Comparison of ENCODE assay signal across 1 cellular context in the genomic region with DNA sequence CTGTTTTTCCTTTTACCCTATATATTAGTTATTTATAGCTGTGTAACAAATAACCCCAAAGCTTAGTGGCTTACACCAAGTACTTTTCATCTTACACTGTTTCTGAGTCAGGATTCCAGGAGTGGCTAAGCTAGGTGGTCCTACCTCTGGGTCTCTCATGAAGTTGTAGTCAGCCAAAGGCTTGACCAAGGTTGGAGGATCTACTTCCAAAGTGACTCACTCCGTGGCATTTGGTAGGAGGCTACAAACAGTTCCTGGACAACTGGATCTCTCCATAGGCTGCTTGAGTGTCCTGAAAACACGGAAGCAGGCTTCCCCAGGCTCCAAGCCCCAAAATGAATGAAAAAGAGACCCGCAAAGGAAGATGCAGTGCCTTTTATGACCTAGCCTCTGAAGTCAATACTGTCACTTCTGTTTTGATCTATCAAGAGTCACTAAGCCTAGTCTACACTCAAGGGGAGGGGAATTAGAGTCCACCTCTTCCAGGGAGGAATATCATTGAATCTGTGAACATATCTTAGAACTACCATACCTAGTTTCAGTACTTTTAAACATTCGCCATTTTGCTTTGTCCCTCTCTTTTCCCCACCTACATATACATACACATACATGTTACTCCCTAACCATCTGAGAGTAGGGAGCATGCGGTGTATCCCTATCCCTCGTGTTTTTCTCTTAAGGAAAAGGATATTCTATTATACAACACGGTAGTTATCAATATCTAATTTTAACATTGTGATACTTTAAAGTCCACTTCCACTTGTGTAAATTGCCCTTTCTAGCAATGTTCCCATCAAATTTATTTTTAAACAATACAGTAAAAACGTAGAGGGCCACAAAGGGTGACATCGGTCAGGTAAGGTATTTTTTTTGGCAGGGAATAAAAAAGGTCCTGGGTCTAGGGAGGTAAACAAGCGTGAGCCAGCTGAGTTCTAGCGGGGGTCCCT.
TF ChIP-seq lines count a peak whose summit lies in the region.

No MANE protein-coding gene starts in this region.

TF ChIP-seq in HepG2, 621 proteins besides CTCF, POLR2A, EP300 and RAD21 (continued from another document):
- no peak for TF ChIP-seq MYC (CRISPR knock-in tag; IDR thresholded peaks at IDR 0.05; ENCODE audit: borderline replicate concordance)
- TF ChIP-seq NAIF1 (CRISPR knock-in tag; IDR thresholded peaks at IDR 0.05; ENCODE audit: borderline replicate concordance): 0 out of 2 replicates have a peak, but pooled peaks have one; percentile 32
- no peak for TF ChIP-seq ZNF207 (IDR thresholded peaks at IDR 0.05; ENCODE audit: borderline replicate concordance)
- TF ChIP-seq ZNF160 (CRISPR knock-in tag; IDR thresholded peaks at IDR 0.05): no peak
- TF ChIP-seq REL (CRISPR knock-in tag; conservative IDR thresholded peaks at IDR 0.05): no peak
- TF ChIP-seq ZNF652 (CRISPR knock-in tag; IDR thresholded peaks at IDR 0.05; ENCODE audit: borderline replicate concordance, low read depth): no peak
- no peak for TF ChIP-seq MTF1 (CRISPR knock-in tag; IDR thresholded peaks at IDR 0.05)
- peak; percentile 93 for TF ChIP-seq RBAK (CRISPR knock-in tag; IDR thresholded peaks at IDR 0.05)
- TF ChIP-seq, protein P1, sequence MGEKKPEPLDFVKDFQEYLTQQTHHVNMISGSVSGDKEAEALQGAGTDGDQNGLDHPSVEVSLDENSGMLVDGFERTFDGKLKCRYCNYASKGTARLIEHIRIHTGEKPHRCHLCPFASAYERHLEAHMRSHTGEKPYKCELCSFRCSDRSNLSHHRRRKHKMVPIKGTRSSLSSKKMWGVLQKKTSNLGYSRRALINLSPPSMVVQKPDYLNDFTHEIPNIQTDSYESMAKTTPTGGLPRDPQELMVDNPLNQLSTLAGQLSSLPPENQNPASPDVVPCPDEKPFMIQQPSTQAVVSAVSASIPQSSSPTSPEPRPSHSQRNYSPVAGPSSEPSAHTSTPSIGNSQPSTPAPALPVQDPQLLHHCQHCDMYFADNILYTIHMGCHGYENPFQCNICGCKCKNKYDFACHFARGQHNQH (CRISPR knock-in tag; IDR thresholded peaks at IDR 0.05): no peak
- TF ChIP-seq, protein P2, sequence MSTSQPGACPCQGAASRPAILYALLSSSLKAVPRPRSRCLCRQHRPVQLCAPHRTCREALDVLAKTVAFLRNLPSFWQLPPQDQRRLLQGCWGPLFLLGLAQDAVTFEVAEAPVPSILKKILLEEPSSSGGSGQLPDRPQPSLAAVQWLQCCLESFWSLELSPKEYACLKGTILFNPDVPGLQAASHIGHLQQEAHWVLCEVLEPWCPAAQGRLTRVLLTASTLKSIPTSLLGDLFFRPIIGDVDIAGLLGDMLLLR (CRISPR knock-in tag; IDR thresholded peaks at IDR 0.05): no peak
- TF ChIP-seq, protein P3, sequence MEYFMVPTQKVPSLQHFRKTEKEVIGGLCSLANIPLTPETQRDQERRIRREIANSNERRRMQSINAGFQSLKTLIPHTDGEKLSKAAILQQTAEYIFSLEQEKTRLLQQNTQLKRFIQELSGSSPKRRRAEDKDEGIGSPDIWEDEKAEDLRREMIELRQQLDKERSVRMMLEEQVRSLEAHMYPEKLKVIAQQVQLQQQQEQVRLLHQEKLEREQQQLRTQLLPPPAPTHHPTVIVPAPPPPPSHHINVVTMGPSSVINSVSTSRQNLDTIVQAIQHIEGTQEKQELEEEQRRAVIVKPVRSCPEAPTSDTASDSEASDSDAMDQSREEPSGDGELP (IDR thresholded peaks at IDR 0.05; ENCODE audit: borderline replicate concordance, low read depth): peak; percentile 13; the same call in 1 of the 2 replicates
- no peak for TF ChIP-seq RELA (CRISPR knock-in tag; IDR thresholded peaks at IDR 0.05)
- no peak for TF ChIP-seq CREM (IDR thresholded peaks at IDR 0.05)
- no peak for TF ChIP-seq CREM (CRISPR knock-in tag; IDR thresholded peaks at IDR 0.05)
- TF ChIP-seq TEAD2 (CRISPR knock-in tag; IDR thresholded peaks at IDR 0.05): no peak
- TF ChIP-seq GATAD1 (CRISPR knock-in tag; IDR thresholded peaks at IDR 0.05): no peak
- TF ChIP-seq FOXK2 (IDR thresholded peaks at IDR 0.05): no peak
